ENCODE assay signal across 28 cellular contexts in genomic region chr17:56481654-56482053, GRCh38.
"Had no signal": no experiment of that assay in that cellular context is flagged by ENCODE, and none has a peak within 500 bp of the region (broad histone marks: within the 10 kb centered on the region; RNA-seq: fewer than 3 reads in every experiment).

No MANE protein-coding gene starts in this region.

- H3K36me3 Mint-ChIP-seq: activated naive CD4-positive, alpha-beta T cell treated with anti-CD3 and anti-CD28 coated beads, Interleukin-2, amount 50 U/mL, for 24 hours; activated naive CD8-positive, alpha-beta T cell treated with anti-CD3 and anti-CD28 coated beads, Interleukin-2, amount 10 ng/mL, durations not matched to agents 7 days and 5 days had no signal

- H3K4me1 Mint-ChIP-seq: activated CD4-positive, alpha-beta T cell treated with anti-CD3 and anti-CD28 coated beads, Interleukin-2, amount 10 ng/mL, durations not matched to agents 24 days and 14 days; activated naive CD4-positive, alpha-beta T cell treated with anti-CD3 and anti-CD28 coated beads, Interleukin-2, amount 50 U/mL, for 24 hours; activated naive CD8-positive, alpha-beta T cell treated with anti-CD3 and anti-CD28 coated beads, Interleukin-2, amount 10 ng/mL, durations not matched to agents 7 days and 5 days had no signal

- DNase-seq: activated CD4-positive, alpha-beta T cell treated with anti-CD3 and anti-CD28 coated beads, Interleukin-2, amount 10 ng/mL, durations not matched to agents 24 days and 14 days; activated CD4-positive, alpha-beta T cell treated with anti-CD3 and anti-CD28 coated beads, Interleukin-2, amount 50 U/mL, for 48 hours; activated CD8-positive, alpha-beta T cell treated with anti-CD3 and anti-CD28 coated beads, Interleukin-2, amount 10 ng/mL, durations not matched to agents 7 days and 5 days; activated gamma-delta T cell; activated naive CD4-positive, alpha-beta T cell treated with Interleukin-2 at 50 U/mL for 16 hours; activated naive CD8-positive, alpha-beta T cell treated with anti-CD3 and anti-CD28 coated beads, Interleukin-2, amount 10 ng/mL, durations not matched to agents 7 days and 5 days; activated T-cell treated with anti-CD3 and anti-CD28 coated beads, Interleukin-2, amount 50 U/mL, for 24 hours; body of pancreas; cerebellar nuclear complex; Kasumi-1; KG1; MG63; NCI-H1092 treated with DMSO at 0.1 percent for 48 hours; NCI-H146; NCI-H187; NCI-H2081; NCI-H2227 treated with DMSO at 0.1 percent for 48 hours; NCI-H446; NCI-H526 treated with DMSO at 0.1 percent for 48 hours; NCI-H774; SHP77; T1000 had no signal

- H3K4me3 Mint-ChIP-seq: activated CD4-positive, alpha-beta T cell treated with anti-CD3 and anti-CD28 coated beads, Interleukin-2, amount 10 ng/mL, durations not matched to agents 24 days and 14 days; activated CD8-positive, alpha-beta T cell treated with anti-CD3 and anti-CD28 coated beads, Interleukin-2, amount 10 ng/mL, durations not matched to agents 7 days and 5 days; activated naive CD4-positive, alpha-beta T cell treated with anti-CD3 and anti-CD28 coated beads, Interleukin-2, amount 50 U/mL, for 24 hours; activated naive CD8-positive, alpha-beta T cell treated with anti-CD3 and anti-CD28 coated beads, Interleukin-2, amount 10 ng/mL, durations not matched to agents 7 days and 5 days; activated T-cell treated with anti-CD3 and anti-CD28 coated beads, Interleukin-2, amount 50 U/mL, for 24 hours had no signal

- H3K27ac Mint-ChIP-seq: activated CD4-positive, alpha-beta T cell treated with anti-CD3 and anti-CD28 coated beads, Interleukin-2, amount 10 ng/mL, durations not matched to agents 24 days and 14 days; activated CD8-positive, alpha-beta T cell treated with anti-CD3 and anti-CD28 coated beads, Interleukin-2, amount 10 ng/mL, durations not matched to agents 7 days and 5 days; activated naive CD4-positive, alpha-beta T cell treated with anti-CD3 and anti-CD28 coated beads, Interleukin-2, amount 50 U/mL, for 24 hours; activated naive CD8-positive, alpha-beta T cell treated with anti-CD3 and anti-CD28 coated beads, Interleukin-2, amount 10 ng/mL, durations not matched to agents 7 days and 5 days; activated T-cell treated with anti-CD3 and anti-CD28 coated beads, Interleukin-2, amount 50 U/mL, for 24 hours; activated T-helper 2 cell treated with anti-CD3 and anti-CD28 coated beads, Interferon-gamma antibody, Interleukin-2, Interleukin-4, amounts not matched to agents 10 μg/mL and 5 μg/mL and 100 μg/mL, durations not matched to agents 14 hours and 24 hours and 36 hours had no signal

- H3K27ac ChIP-seq: body of pancreas, breast epithelium, SJCRH30, SK-N-MC had no signal

- H3K4me3 ChIP-seq: body of pancreas, breast epithelium, MG63, SJCRH30, SK-N-MC had no signal

- H3K4me1 ChIP-seq: body of pancreas, breast epithelium, SJCRH30 had no signal

- H3K27me3 ChIP-seq: body of pancreas, breast epithelium, MG63, SJCRH30 had no signal

- H3K9me3 Mint-ChIP-seq: activated CD4-positive, alpha-beta T cell treated with anti-CD3 and anti-CD28 coated beads, Interleukin-2, amount 10 ng/mL, durations not matched to agents 24 days and 14 days; activated naive CD4-positive, alpha-beta T cell treated with anti-CD3 and anti-CD28 coated beads, Interleukin-2, amount 50 U/mL, for 24 hours; activated naive CD8-positive, alpha-beta T cell treated with anti-CD3 and anti-CD28 coated beads, Interleukin-2, amount 10 ng/mL, durations not matched to agents 7 days and 5 days; activated T-cell treated with anti-CD3 and anti-CD28 coated beads, Interleukin-2, amount 50 U/mL, for 24 hours; activated T-helper 2 cell treated with anti-CD3 and anti-CD28 coated beads, Interferon-gamma antibody, Interleukin-2, Interleukin-4, amounts not matched to agents 10 μg/mL and 5 μg/mL and 100 μg/mL, durations not matched to agents 14 hours and 24 hours and 36 hours had no signal

- H3K36me3 ChIP-seq: breast epithelium, MG63, SJCRH30 had no signal

- H3K9me3 ChIP-seq: body of pancreas, breast epithelium, MG63, SJCRH30 had no signal

- ATAC-seq: activated CD8-positive, alpha-beta T cell treated with anti-CD3 and anti-CD28 coated beads, Interleukin-2, amount 10 ng/mL, durations not matched to agents 7 days and 5 days; body of pancreas; Panc1 had no signal
